Comparison of ENCODE assay signal across 11 cellular contexts in genomic region chr7:104584620-104585019, GRCh38.
"Had no signal": no experiment of that assay in that cellular context is flagged by ENCODE, and none has a peak within 500 bp of the region (broad histone marks: within the 10 kb centered on the region; RNA-seq: fewer than 3 reads in every experiment).

No MANE protein-coding gene starts in this region.

- DNase-seq: activated CD4-positive, alpha-beta T cell treated with anti-CD3 and anti-CD28 coated beads, Interleukin-2, amount 50 U/mL, for 4 hours; activated CD4-positive, CD25-positive, alpha-beta regulatory T cell treated with anti-CD3 and anti-CD28 coated beads, Interleukin-2, amount 50 U/mL, for 72 hours; activated effector memory CD4-positive, alpha-beta T cell treated with Interleukin-2 at 50 U/mL for 16 hours; activated T-cell treated with anti-CD3 and anti-CD28 coated beads, Interleukin-2, amount 50 U/mL, for 24 hours; foreskin keratinocyte; head of caudate nucleus; islet precursor cell; left ventricle myocardium superior; stimulated activated CD4-positive, alpha-beta T cell treated with anti-CD3 and anti-CD28 coated beads, Interleukin-12 subunit alpha, Interleukin-12 subunit beta, amount 100 ng/mL, for 4 hours; stimulated activated naive CD4-positive, alpha-beta T cell treated with Interleukin-2 at 50 U/mL for 16 hours; upper lobe of left lung had no signal
